In the genomic region with DNA sequence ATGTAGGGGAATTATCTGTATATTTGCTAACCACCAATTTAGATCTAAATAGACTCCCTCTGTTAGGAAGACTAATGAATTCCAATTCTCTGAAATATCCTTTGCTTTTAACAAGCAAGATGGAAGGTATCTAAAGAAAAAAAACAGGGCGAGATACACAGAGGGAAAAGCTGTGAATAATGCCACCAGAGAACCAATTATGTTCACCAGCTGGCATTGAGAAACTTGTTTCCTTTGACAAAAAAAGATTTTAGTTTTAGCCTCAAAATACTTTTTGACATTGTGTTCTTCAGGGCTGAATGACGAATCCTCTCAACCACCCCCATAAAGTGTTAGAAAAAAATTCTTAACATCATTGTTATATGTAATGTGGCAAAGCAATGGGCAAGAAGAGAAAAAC, we compare ENCODE assay signal across 22 cellular contexts.
"Had no signal": no experiment of that assay in that cellular context is flagged by ENCODE, and none has a peak within 500 bp of the region (broad histone marks: within the 10 kb centered on the region; RNA-seq: fewer than 3 reads in every experiment).

No MANE protein-coding gene starts in this region.

- DNase-seq: activated B cell treated with CpG ODN at 0.5 μM for 24 hours; activated CD4-positive, alpha-beta memory T cell treated with anti-CD3 and anti-CD28 coated beads for 36 hours; activated CD4-positive, alpha-beta T cell treated with anti-CD3 and anti-CD28 coated beads for 4 hours; activated CD4-positive, alpha-beta T cell treated with anti-CD3 and anti-CD28 coated beads, Interleukin-2, amount 10 ng/mL, durations not matched to agents 24 days and 14 days; activated CD4-positive, alpha-beta T cell treated with anti-CD3 and anti-CD28 coated beads, Interleukin-2, amount 50 U/mL, for 1 hour; activated CD4-positive, alpha-beta T cell treated with anti-CD3 and anti-CD28 coated beads, Interleukin-2, amount 50 U/mL, for 4 hours; activated CD4-positive, CD25-positive, alpha-beta regulatory T cell treated with anti-CD3 and anti-CD28 coated beads, Interleukin-2, amount 50 U/mL, for 72 hours; activated CD8-positive, alpha-beta memory T cell treated with anti-CD3 and anti-CD28 coated beads, Interleukin-2, amount 50 U/mL, for 48 hours; activated CD8-positive, alpha-beta T cell treated with anti-CD3 and anti-CD28 coated beads for 36 hours; activated effector memory CD4-positive, alpha-beta T cell treated with Interleukin-2 at 50 U/mL for 16 hours; activated gamma-delta T cell; activated naive CD4-positive, alpha-beta T cell treated with anti-CD3 and anti-CD28 coated beads, Interleukin-2, amount 10 ng/mL, durations not matched to agents 7 days and 5 days; activated naive CD4-positive, alpha-beta T cell treated with Interleukin-2 at 50 U/mL for 16 hours; activated naive CD8-positive, alpha-beta T cell treated with anti-CD3 and anti-CD28 coated beads, Interleukin-2, amount 10 ng/mL, durations not matched to agents 7 days and 5 days; activated naive CD8-positive, alpha-beta T cell treated with anti-CD3 and anti-CD28 coated beads, Interleukin-2, amount 50 U/mL, for 24 hours; activated T-cell treated with anti-CD3 and anti-CD28 coated beads, Interleukin-2, amount 50 U/mL, for 24 hours; activated T-cell treated with anti-CD3 and anti-CD28 coated beads, Interleukin-2, amount 50 U/mL, for 48 hours; amygdala; cerebellar nuclear complex; T-helper 1 cell; T-helper 2 cell; T-helper 9 cell had no signal
